Comparison of ENCODE assay signal across 15 cellular contexts in the genomic region with DNA sequence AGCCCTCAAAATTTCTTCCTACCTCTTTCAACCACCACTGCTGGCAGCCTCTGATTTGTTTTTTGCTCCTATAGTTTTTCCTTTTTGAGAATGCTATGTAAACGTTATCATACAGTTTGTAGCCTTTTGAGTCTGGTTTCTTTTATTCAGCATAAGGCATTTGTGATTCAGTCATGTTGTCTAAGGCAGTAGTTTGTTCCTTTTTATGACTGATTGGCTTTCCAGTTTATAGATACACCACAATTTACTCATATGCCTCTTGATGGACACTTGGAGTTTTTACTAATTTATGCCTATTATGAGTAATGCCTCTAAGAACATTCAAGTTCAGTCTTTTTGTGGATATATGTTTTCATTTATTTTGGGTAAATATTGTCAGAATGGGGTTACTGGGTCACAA.
DNase-seq lines count a peak whose midpoint lies in the region; ATAC-seq, FAIRE-seq and TF ChIP-seq lines count a peak whose summit lies in the region.
"Had no signal": no experiment of that assay in that cellular context is flagged by ENCODE, and none has a peak within 500 bp of the region (broad histone marks: within the 10 kb centered on the region; RNA-seq: fewer than 3 reads in every experiment).

No MANE protein-coding gene starts in this region.

- H3K4me1 ChIP-seq in GM12878 (ENCODE audit: control insufficient read depth, insufficient read depth, low read length), result no peaks in the 10 kb centered on the region

- FAIRE-seq in GM19239 (lab: Jason Lieb, UNC) (peak; percentile 61), GM12878 (lab: Jason Lieb, UNC) (no peak)
- FAIRE-seq: A204.1 had no signal

- H3K27ac Mint-ChIP-seq in HFFc6 (peak overlapping the region; percentile 1; the same call in 1 of the 2 replicates), osteocyte (ENCODE audit: unreplicated experiment) (peak overlapping the region; percentile 0)
- H3K27ac Mint-ChIP-seq: B cell; CD4-positive, alpha-beta T cell had no signal

- no peak overlapping the region for H2AFZ ChIP-seq in GM12878 (ENCODE audit: control insufficient read depth, low read depth, low read length)

- H3K36me3 ChIP-seq in GM12878 (ENCODE audit: control insufficient read depth in 2 of 2, insufficient read depth in 2 of 2, low read length in 1 of 2), result no peaks in the 10 kb centered on the region

- H3K4me3 Mint-ChIP-seq in HFFc6 (no peak overlapping the region), osteocyte (ENCODE audit: unreplicated experiment) (no peak overlapping the region)
- H3K4me3 Mint-ChIP-seq: B cell; CD4-positive, alpha-beta T cell had no signal

- H4K20me1 ChIP-seq in GM12878 (ENCODE audit: control insufficient read depth, insufficient read depth), result no peaks in the 10 kb centered on the region

- WGBS in GM12878 (ENCODE audit: insufficient coverage, insufficient replicate concordance, low lambda C conversion rate, missing lambda C conversion rate), result 0% methylated on average over 1 of the region's 1 CpG

- POLR2A ChIA-PET in GM12878 (lab: Charles Lee), result no interaction called here
- POLR2A ChIA-PET in GM10248 (lab: Yijun Ruan, JAX), result no interaction called here

- DNase-seq in GM19239 (ENCODE audit: insufficient read length, low spot score), result no peak
- DNase-seq in HFFc6, result no peak
- no peak for DNase-seq in GM12878 (ENCODE audit: low read depth, low spot score)
- DNase-seq in osteocyte (ENCODE audit: extremely low spot score, unreplicated experiment), result no peak
- no peak for DNase-seq in activated CD4-positive, alpha-beta T cell treated with anti-CD3 and anti-CD28 coated beads for 48 hours
- no peak for DNase-seq in GM10248 (ENCODE audit: extremely low spot score)
- DNase-seq: C1 segment of cervical spinal cord; CD4-positive, alpha-beta T cell; DMS153; DMS79 treated with DMSO at 0.1 percent for 48 hours; EL; HCEC 1CT had no signal

- H3K4me2 ChIP-seq in GM12878 (ENCODE audit: control insufficient read depth, insufficient read depth), result no peak overlapping the region

- TF ChIP-seq RAD21 in GM12878 (IDR thresholded peaks at IDR 0.05; ENCODE audit: insufficient read depth, low read depth, low read length), result no peak

- peaks cover 3% of the 10 kb centered on the region for H3K9me3 ChIP-seq in GM12878 (replicated peaks; ENCODE audit: control insufficient read depth, insufficient read depth, low read length)

- BruUV-seq in GM12878 (replicated peaks; lab: Mats Ljungman, UMichigan), result no TSS peak

- no peaks in the 10 kb centered on the region for H3K27me3 ChIP-seq in GM12878 (replicated peaks in 1 of 2; ENCODE audit: control insufficient read depth in 2 of 2, insufficient read depth in 2 of 2, low read length in 1 of 2)

- H3K79me2 ChIP-seq in GM12878 (ENCODE audit: control insufficient read depth, insufficient read depth, low read length), result peaks cover 3% of the 10 kb centered on the region; the same call in 1 of the 2 replicates

- no peak overlapping the region for H3K27ac ChIP-seq in GM12878 (ENCODE audit: control insufficient read depth, insufficient read depth)

- SMC1A ChIA-PET in GM12878 (lab: Charles Lee; ENCODE audit: uncharacterized antibody, unreplicated experiment), result no interaction called here

- intact Hi-C loops in GM12878 (cut with micrococcal nuclease; ENCODE audit: unreplicated experiment), result no loop called here

- H3K4me3 ChIP-seq in GM12878, result no peak overlapping the region

- no peak for TF ChIP-seq EP300 in GM12878 (IDR thresholded peaks at IDR 0.05; ENCODE audit: borderline replicate concordance in 1 of 2, control insufficient read depth in 1 of 2, low read depth in 2 of 2, low read length in 2 of 2)

- CTCF ChIA-PET in GM12878 (lab: Yijun Ruan, JAX) (interaction anchor here (0.9 kb wide), 1 partner anchor 16 kb away, joined by 5 read pairs; no protein-coding TSS in a partner anchor), GM10248 (lab: Yijun Ruan, JAX) (no interaction called here)

- H3K4me1 Mint-ChIP-seq in HFFc6 (ENCODE audit: low read depth) (peaks cover 9% of the 10 kb centered on the region), osteocyte (ENCODE audit: unreplicated experiment) (peaks cover 15% of the 10 kb centered on the region)

- TF ChIP-seq POLR2A in GM12878 (IDR thresholded peaks at IDR 0.05; ENCODE audit: low read depth, low read length), result no peak

- H3K27me3 Mint-ChIP-seq in HFFc6 (ENCODE audit: insufficient read depth) (no peaks in the 10 kb centered on the region), osteocyte (ENCODE audit: unreplicated experiment) (no peaks in the 10 kb centered on the region)
- H3K27me3 Mint-ChIP-seq: B cell; CD4-positive, alpha-beta T cell had no signal

- no peak overlapping the region for H3K9ac ChIP-seq in GM12878 (ENCODE audit: control insufficient read depth, insufficient read depth, low read length)

- RAD21 ChIA-PET in GM12878 (lab: Charles Lee; ENCODE audit: unreplicated experiment), result interaction anchor here (1.5 kb wide), 1 partner anchor 10 kb away, joined by 3 read pairs; no protein-coding TSS in a partner anchor

- ATAC-seq in GM12878 (no peak), HG02678 (IDR thresholded peaks at IDR 0.05; ENCODE audit: unreplicated experiment) (no peak)

- no peaks in the 10 kb centered on the region; the same call in 1 of the 2 replicates for H3K9me3 Mint-ChIP-seq in HFFc6
- no peaks in the 10 kb centered on the region for H3K9me3 Mint-ChIP-seq in osteocyte (ENCODE audit: unreplicated experiment)

- in situ Hi-C loops in GM12878 (cut with MboI), result no loop called here

- H3K36me3 Mint-ChIP-seq in HFFc6 (ENCODE audit: low read depth), result peaks cover 13% of the 10 kb centered on the region
- H3K36me3 Mint-ChIP-seq in osteocyte (ENCODE audit: unreplicated experiment), result peaks cover 10% of the 10 kb centered on the region

- TF ChIP-seq CTCF in HFFc6 (IDR thresholded peaks at IDR 0.05) (no peak), GM12878 (IDR thresholded peaks at IDR 0.05 in 2 of 3, conservative IDR thresholded peaks at IDR 0.05 in 1 of 3; ENCODE audit: control insufficient read depth in 2 of 3, extremely low read depth in 1 of 3, insufficient read depth in 1 of 3, low read depth in 3 of 3, low read length in 3 of 3) (no peak), osteocyte (IDR thresholded peaks at IDR 0.05) (no peak), GM10248 (IDR thresholded peaks at IDR 0.05; ENCODE audit: control extremely low read depth, extremely low read depth, low read depth, missing control alignments) (no peak)

TF ChIP-seq in GM12878, 131 proteins besides CTCF, POLR2A, EP300 and RAD21:
- TF ChIP-seq, protein P1, sequence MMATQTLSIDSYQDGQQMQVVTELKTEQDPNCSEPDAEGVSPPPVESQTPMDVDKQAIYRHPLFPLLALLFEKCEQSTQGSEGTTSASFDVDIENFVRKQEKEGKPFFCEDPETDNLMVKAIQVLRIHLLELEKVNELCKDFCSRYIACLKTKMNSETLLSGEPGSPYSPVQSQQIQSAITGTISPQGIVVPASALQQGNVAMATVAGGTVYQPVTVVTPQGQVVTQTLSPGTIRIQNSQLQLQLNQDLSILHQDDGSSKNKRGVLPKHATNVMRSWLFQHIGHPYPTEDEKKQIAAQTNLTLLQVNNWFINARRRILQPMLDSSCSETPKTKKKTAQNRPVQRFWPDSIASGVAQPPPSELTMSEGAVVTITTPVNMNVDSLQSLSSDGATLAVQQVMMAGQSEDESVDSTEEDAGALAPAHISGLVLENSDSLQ (IDR thresholded peaks at IDR 0.05), result peak; percentile 33; the same call in 1 of the 2 replicates
- TF ChIP-seq, protein P2, sequence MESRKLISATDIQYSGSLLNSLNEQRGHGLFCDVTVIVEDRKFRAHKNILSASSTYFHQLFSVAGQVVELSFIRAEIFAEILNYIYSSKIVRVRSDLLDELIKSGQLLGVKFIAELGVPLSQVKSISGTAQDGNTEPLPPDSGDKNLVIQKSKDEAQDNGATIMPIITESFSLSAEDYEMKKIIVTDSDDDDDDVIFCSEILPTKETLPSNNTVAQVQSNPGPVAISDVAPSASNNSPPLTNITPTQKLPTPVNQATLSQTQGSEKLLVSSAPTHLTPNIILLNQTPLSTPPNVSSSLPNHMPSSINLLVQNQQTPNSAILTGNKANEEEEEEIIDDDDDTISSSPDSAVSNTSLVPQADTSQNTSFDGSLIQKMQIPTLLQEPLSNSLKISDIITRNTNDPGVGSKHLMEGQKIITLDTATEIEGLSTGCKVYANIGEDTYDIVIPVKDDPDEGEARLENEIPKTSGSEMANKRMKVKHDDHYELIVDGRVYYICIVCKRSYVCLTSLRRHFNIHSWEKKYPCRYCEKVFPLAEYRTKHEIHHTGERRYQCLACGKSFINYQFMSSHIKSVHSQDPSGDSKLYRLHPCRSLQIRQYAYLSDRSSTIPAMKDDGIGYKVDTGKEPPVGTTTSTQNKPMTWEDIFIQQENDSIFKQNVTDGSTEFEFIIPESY (IDR thresholded peaks at IDR 0.05), result no peak
- TF ChIP-seq JUNB (IDR thresholded peaks at IDR 0.05) (0 out of 2 replicates have a peak, but pooled peaks have one; percentile 14), TARDBP (IDR thresholded peaks at IDR 0.05; ENCODE audit: borderline replicate concordance) (no peak)
- TF ChIP-seq, protein P3, sequence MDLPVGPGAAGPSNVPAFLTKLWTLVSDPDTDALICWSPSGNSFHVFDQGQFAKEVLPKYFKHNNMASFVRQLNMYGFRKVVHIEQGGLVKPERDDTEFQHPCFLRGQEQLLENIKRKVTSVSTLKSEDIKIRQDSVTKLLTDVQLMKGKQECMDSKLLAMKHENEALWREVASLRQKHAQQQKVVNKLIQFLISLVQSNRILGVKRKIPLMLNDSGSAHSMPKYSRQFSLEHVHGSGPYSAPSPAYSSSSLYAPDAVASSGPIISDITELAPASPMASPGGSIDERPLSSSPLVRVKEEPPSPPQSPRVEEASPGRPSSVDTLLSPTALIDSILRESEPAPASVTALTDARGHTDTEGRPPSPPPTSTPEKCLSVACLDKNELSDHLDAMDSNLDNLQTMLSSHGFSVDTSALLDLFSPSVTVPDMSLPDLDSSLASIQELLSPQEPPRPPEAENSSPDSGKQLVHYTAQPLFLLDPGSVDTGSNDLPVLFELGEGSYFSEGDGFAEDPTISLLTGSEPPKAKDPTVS (IDR thresholded peaks at IDR 0.05; ENCODE audit: low read depth, low read length), result no peak
